In the genomic region with DNA sequence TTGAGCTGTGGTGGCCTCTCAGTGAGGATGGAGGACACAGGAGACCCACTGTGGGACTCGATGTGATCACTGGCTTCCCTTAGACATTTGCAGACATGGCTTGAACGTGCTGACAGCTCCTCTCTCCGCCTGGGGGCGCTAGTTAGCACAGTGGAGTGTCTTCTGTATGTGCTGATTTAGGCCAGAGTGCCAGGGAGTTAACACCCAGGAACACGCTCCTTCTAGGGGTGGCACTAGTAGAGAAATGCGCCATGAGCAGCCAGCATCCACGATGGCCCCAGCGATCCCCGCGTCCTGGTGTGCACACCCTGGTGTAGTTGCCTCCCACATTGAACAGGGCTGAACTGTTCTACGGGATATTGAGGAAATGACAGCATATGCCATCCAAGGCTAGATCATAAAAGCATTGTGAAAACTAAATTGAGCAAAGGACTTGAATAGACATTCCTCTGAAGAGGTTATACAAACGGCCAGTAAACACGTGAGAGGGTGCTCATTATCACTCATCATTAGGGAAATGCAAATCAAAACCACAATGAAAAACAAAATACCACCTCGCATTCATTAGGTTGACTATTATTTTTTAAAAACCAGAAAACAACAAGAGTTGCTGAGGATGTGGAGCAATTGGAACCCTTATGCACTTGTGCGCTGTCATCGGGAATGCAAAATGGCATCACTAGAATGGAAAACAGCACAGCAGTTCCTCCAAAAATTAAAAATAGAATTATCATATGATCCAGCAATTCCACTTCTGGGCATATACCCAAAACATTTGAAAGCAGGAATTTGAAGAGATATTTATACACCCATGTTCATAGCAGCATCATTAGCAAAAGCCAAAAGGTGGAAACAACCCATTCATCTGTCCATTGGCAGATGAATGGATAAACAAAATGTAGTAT, we compare ENCODE assay signal across 11 cellular contexts. TPM values are rescaled to one million over a fixed set of nuclear protein-coding genes. Genes with fewer than 3 reads are reported as not detected.
DNase-seq lines count a peak whose midpoint lies in the region; ATAC-seq, FAIRE-seq and TF ChIP-seq lines count a peak whose summit lies in the region.
"Had no signal": no experiment of that assay in that cellular context is flagged by ENCODE, and none has a peak within 500 bp of the region (broad histone marks: within the 10 kb centered on the region; RNA-seq: fewer than 3 reads in every experiment).

No MANE protein-coding gene starts in this region.

- H3K36me3 Mint-ChIP-seq in activated naive CD4-positive, alpha-beta T cell treated with anti-CD3 and anti-CD28 coated beads, Interleukin-2, amount 10 ng/mL, durations not matched to agents 7 days and 5 days: peaks cover 23% of the 10 kb centered on the region
- no peaks in the 10 kb centered on the region for H3K36me3 Mint-ChIP-seq in type B pancreatic cell

- no peak for TF ChIP-seq POLR2A in gastroesophageal sphincter (IDR thresholded peaks at IDR 0.05)

- no peak for FAIRE-seq in RCC 7860 (lab: Jason Lieb, UNC)

- CTCF ChIA-PET in activated naive CD4-positive, alpha-beta T cell treated with anti-CD3 and anti-CD28 coated beads, Interleukin-2, amount 10 ng/mL, durations not matched to agents 7 days and 5 days (lab: Charles Lee): interaction anchor here (1.0 to 1.1 kb wide), 2 partner anchors 9 to 24 kb away, joined by 3 to 4 read pairs; no protein-coding TSS in a partner anchor

- TF ChIP-seq CTCF in gastroesophageal sphincter (IDR thresholded peaks at IDR 0.05) (no peak), type B pancreatic cell (conservative IDR thresholded peaks at IDR 0.05) (peak; percentile 46)

- ATAC-seq in gastroesophageal sphincter (peak; percentile 74), HG03342 (IDR thresholded peaks at IDR 0.05; ENCODE audit: unreplicated experiment) (no peak)

- peak; percentile 37 for DNase-seq in activated naive CD4-positive, alpha-beta T cell treated with anti-CD3 and anti-CD28 coated beads, Interleukin-2, amount 10 ng/mL, durations not matched to agents 7 days and 5 days
- DNase-seq in activated naive CD4-positive, alpha-beta T cell (lab: John Stamatoyannopoulos, UW): no peak
- peak; percentile 45 for DNase-seq in OCI-M1 (lab: John Stamatoyannopoulos, UW)
- no peak for DNase-seq in type B pancreatic cell (ENCODE audit: extremely low spot score, unreplicated experiment)
- no peak for DNase-seq in RCC 7860 (ENCODE audit: low spot score)
- no peak for DNase-seq in glomerular visceral epithelial cell (ENCODE audit: extremely low spot score)

- H3K27me3 Mint-ChIP-seq in activated naive CD4-positive, alpha-beta T cell treated with anti-CD3 and anti-CD28 coated beads, Interleukin-2, amount 10 ng/mL, durations not matched to agents 7 days and 5 days: peaks cover 31% of the 10 kb centered on the region
- H3K27me3 Mint-ChIP-seq in type B pancreatic cell: peaks cover 4% of the 10 kb centered on the region

- H3K9me3 ChIP-seq in gastroesophageal sphincter: peaks cover 0 to 15% (median 0%) of the 10 kb centered on the region in 3 donors

- peak overlapping the region; percentile 34 to 82 (median 70) for H3K27ac ChIP-seq in gastroesophageal sphincter
- H3K27ac ChIP-seq: SJCRH30 had no signal

- no peaks in the 10 kb centered on the region for H3K36me3 ChIP-seq in gastroesophageal sphincter
- H3K36me3 ChIP-seq: SJCRH30 had no signal

- peaks cover 0 to 26% (median 6%) of the 10 kb centered on the region in 3 donors for H3K4me1 ChIP-seq in gastroesophageal sphincter

- WGBS in gastroesophageal sphincter (ENCODE audit: low coverage in 1 of 2), 2 donors: 30 to 36% methylated on average over 5 to 6 of the region's 16 CpGs

- no peak overlapping the region for H3K4me3 ChIP-seq in gastroesophageal sphincter
- H3K4me3 ChIP-seq: SJCRH30 had no signal

- H3K27ac Mint-ChIP-seq in activated naive CD4-positive, alpha-beta T cell treated with anti-CD3 and anti-CD28 coated beads, Interleukin-2, amount 10 ng/mL, durations not matched to agents 7 days and 5 days: no peak overlapping the region
- no peak overlapping the region for H3K27ac Mint-ChIP-seq in type B pancreatic cell
- H3K27ac Mint-ChIP-seq: activated T-helper 1 cell treated with anti-CD3 and anti-CD28 coated beads, Interleukin-12 subunit alpha, Interleukin-12 subunit beta, Interleukin-2, Interleukin-4 antibody, amounts not matched to agents 30 ng/mL and 10 ng/mL and 1 ng/mL, durations not matched to agents 14 hours and 24 hours and 36 hours had no signal

- TF ChIP-seq EP300 in gastroesophageal sphincter (IDR thresholded peaks at IDR 0.05): no peak

- H3K27me3 ChIP-seq in gastroesophageal sphincter: no peaks in the 10 kb centered on the region
- H3K27me3 ChIP-seq: SJCRH30 had no signal

- no peak overlapping the region for H3K4me3 Mint-ChIP-seq in activated naive CD4-positive, alpha-beta T cell treated with anti-CD3 and anti-CD28 coated beads, Interleukin-2, amount 10 ng/mL, durations not matched to agents 7 days and 5 days
- H3K4me3 Mint-ChIP-seq in type B pancreatic cell: no peak overlapping the region
- H3K4me3 Mint-ChIP-seq: activated T-helper 1 cell treated with anti-CD3 and anti-CD28 coated beads, Interleukin-12 subunit alpha, Interleukin-12 subunit beta, Interleukin-2, Interleukin-4 antibody, amounts not matched to agents 30 ng/mL and 10 ng/mL and 1 ng/mL, durations not matched to agents 14 hours and 24 hours and 36 hours had no signal

- H3K9me3 Mint-ChIP-seq in activated naive CD4-positive, alpha-beta T cell treated with anti-CD3 and anti-CD28 coated beads, Interleukin-2, amount 10 ng/mL, durations not matched to agents 7 days and 5 days: peaks cover 18% of the 10 kb centered on the region
- H3K9me3 Mint-ChIP-seq in type B pancreatic cell: peaks cover 5% of the 10 kb centered on the region

- H3K4me1 Mint-ChIP-seq in activated naive CD4-positive, alpha-beta T cell treated with anti-CD3 and anti-CD28 coated beads, Interleukin-2, amount 10 ng/mL, durations not matched to agents 7 days and 5 days: peaks cover 35% of the 10 kb centered on the region
- H3K4me1 Mint-ChIP-seq in type B pancreatic cell (ENCODE audit: unreplicated experiment): peaks cover 10% of the 10 kb centered on the region

RNA-seq across cellular contexts. Expression of gene NMUR1, which starts 11.6 kb away (rescaled TPM):
- 1 to 10 TPM; 2.2 to 7.0 (median 4.7) TPM for total RNA-seq in gastroesophageal sphincter
- total RNA-seq in type B pancreatic cell (ENCODE audit: low replicate concordance): 0.10 TPM in 2 replicates
- total RNA-seq: activated T-helper 1 cell treated with anti-CD3 and anti-CD28 coated beads, Interleukin-12 subunit alpha, Interleukin-12 subunit beta, Interleukin-2, Interleukin-4 antibody, amounts not matched to agents 30 ng/mL and 10 ng/mL and 1 ng/mL, durations not matched to agents 14 hours and 24 hours and 36 hours; epithelial cell of proximal tubule; SJCRH30 had no signal

RNA-seq across cellular contexts. Expression of gene TEX44, which starts 50.8 kb away (rescaled TPM):
- total RNA-seq in gastroesophageal sphincter (not detected), type B pancreatic cell (ENCODE audit: low replicate concordance) (not detected in 2 replicates)
- total RNA-seq: activated T-helper 1 cell treated with anti-CD3 and anti-CD28 coated beads, Interleukin-12 subunit alpha, Interleukin-12 subunit beta, Interleukin-2, Interleukin-4 antibody, amounts not matched to agents 30 ng/mL and 10 ng/mL and 1 ng/mL, durations not matched to agents 14 hours and 24 hours and 36 hours; epithelial cell of proximal tubule; SJCRH30 had no signal

Comparison
In these comparisons a context has a peak if more than half of its experiments do, and no peak if none do; other contexts are left out.
1. DNase-seq: peak in activated naive CD4-positive, alpha-beta T cell treated with anti-CD3 and anti-CD28 coated beads, Interleukin-2, amount 10 ng/mL, durations not matched to agents 7 days and 5 days (single experiment) and OCI-M1 (single experiment); none in activated naive CD4-positive, alpha-beta T cell (0 of 4), type B pancreatic cell (single experiment), RCC 7860 (single experiment) and glomerular visceral epithelial cell (single experiment).